In genomic region chr10:118110750-118111149, GRCh38 we compare ENCODE assay signal across 5 cellular contexts.
"Had no signal": no experiment of that assay in that cellular context is flagged by ENCODE, and none has a peak within 500 bp of the region (broad histone marks: within the 10 kb centered on the region; RNA-seq: fewer than 3 reads in every experiment).

No MANE protein-coding gene starts in this region.

- H3K4me3 Mint-ChIP-seq: GM23338, H9, HFFc6 had no signal

- ATAC-seq: GM23338, HCT116 had no signal

- DNase-seq: H9, HFFc6, IMR-90 had no signal

- H3K27ac Mint-ChIP-seq: GM23338, H9, HFFc6 had no signal
